ENCODE assay signal across 1 cellular context in genomic region chr18:12314586-12315305, GRCh38.
TF ChIP-seq lines count a peak whose summit lies in the region.

No MANE protein-coding gene starts in this region.

TF ChIP-seq in K562, 482 proteins besides CTCF, POLR2A, EP300 and RAD21 (continued from another document):
- TF ChIP-seq FOXP4 (CRISPR knock-in tag; IDR thresholded peaks at IDR 0.05; ENCODE audit: borderline replicate concordance) (no peak), ZNF511 (CRISPR knock-in tag; IDR thresholded peaks at IDR 0.05) (no peak), ZNF316 (IDR thresholded peaks at IDR 0.05) (peak; percentile 92), BRD9 (IDR thresholded peaks at IDR 0.05; ENCODE audit: low read depth, partially characterized antibody) (no peak), POLR2B (IDR thresholded peaks at IDR 0.05; ENCODE audit: low read depth, partially characterized antibody) (no peak), ZNF766 (CRISPR knock-in tag; conservative IDR thresholded peaks at IDR 0.05) (no peak), C11orf30 (IDR thresholded peaks at IDR 0.05; ENCODE audit: low read depth) (peak; percentile 78), DMBX1 (CRISPR knock-in tag; IDR thresholded peaks at IDR 0.05; ENCODE audit: borderline replicate concordance) (no peak), TAF7 (tag; IDR thresholded peaks at IDR 0.05) (no peak), MAFF (IDR thresholded peaks at IDR 0.05; ENCODE audit: low read length) (peak; percentile 4; the same call in 1 of the 2 replicates), ELF1 (tag; IDR thresholded peaks at IDR 0.05) (no peak), ZNF75A (CRISPR knock-in tag; IDR thresholded peaks at IDR 0.05) (no peak), ARID4B (CRISPR knock-in tag; IDR thresholded peaks at IDR 0.05) (no peak), ZNF407 (IDR thresholded peaks at IDR 0.05; ENCODE audit: low read depth) (no peak), MAFG (tag; conservative IDR thresholded peaks at IDR 0.05) (peak; percentile 58; the same call in 1 of the 2 replicates)
